ENCODE assay signal across 8 cellular contexts in the genomic region with DNA sequence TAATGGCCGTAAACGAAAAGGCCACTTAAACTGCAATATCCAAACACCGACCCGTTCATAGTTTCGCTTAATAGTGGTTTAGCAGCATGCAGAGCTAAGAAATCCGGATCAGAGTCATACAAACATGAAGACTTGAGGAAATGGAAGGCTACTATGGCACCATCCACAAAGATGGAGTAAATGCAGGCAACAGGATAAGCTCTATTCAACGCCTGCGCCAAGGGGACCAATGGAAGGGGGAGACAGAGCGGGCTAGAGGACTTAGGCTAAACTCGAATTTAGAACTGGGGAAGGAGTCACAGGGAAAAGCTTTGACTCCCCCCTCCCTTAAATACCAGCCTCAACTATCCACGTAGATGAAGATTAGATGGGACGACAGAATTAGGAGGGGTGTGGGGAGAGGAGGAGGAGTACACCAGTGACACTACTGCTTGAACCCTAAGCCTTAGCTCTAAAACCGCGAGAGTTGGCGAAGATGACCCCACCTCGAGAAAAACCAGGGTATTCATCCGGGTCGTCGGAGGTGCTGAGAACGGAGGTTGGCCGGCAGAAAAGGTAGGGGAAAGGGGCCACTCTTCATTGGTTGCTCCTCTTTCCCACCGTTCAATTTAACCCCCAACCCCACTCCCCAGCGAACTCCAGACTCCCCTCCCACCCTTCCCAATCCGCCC. TPM values are rescaled to one million over a fixed set of nuclear protein-coding genes. Genes with fewer than 3 reads are reported as not detected.
A peak's percentile ranks its signal among the peaks of the same experiment; 100 is the strongest.
DNase-seq lines count a peak whose midpoint lies in the region; ATAC-seq and TF ChIP-seq lines count a peak whose summit lies in the region.

No MANE protein-coding gene starts in this region.

- no peaks in the 10 kb centered on the region for H3K27me3 Mint-ChIP-seq in activated CD8-positive, alpha-beta T cell treated with anti-CD3 and anti-CD28 coated beads for 36 hours

- POLR2A ChIA-PET in activated CD8-positive, alpha-beta T cell treated with anti-CD3 and anti-CD28 coated beads for 36 hours (lab: Charles Lee), result interaction anchor here (0.6 to 3.3 kb wide), 10 partner anchors 9 to 488 kb away, joined by 3 to 58 read pairs (median 4); partner anchors contain the start of gene PHF8

- peak overlapping the region; percentile 94 for H3K27ac Mint-ChIP-seq in activated CD8-positive, alpha-beta T cell treated with anti-CD3 and anti-CD28 coated beads for 36 hours

- H3K4me1 Mint-ChIP-seq in activated CD8-positive, alpha-beta T cell treated with anti-CD3 and anti-CD28 coated beads for 36 hours (ENCODE audit: low read depth), result peaks cover 36% of the 10 kb centered on the region

- H3K79me2 ChIP-seq in fibroblast of lung (ENCODE audit: control insufficient read depth, insufficient read depth, low read length), result peaks cover 55% of the 10 kb centered on the region

- DNase-seq in A172 (ENCODE audit: low spot score) (peak; percentile 31), GM12864 (ENCODE audit: low read depth) (no peak), NCI-H524 treated with DMSO at 0.1 percent for 48 hours (lab: John Stamatoyannopoulos, UW) (peak; percentile 9), fibroblast of lung (ENCODE audit: low read depth in 2 of 2) (peak; percentile 57 to 66), occipital lobe (lab: John Stamatoyannopoulos, UW) (peak; percentile 7)
- peak; percentile 60 for DNase-seq in activated CD8-positive, alpha-beta T cell treated with anti-CD3 and anti-CD28 coated beads for 36 hours

- TF ChIP-seq CTCF in GM12864 (IDR thresholded peaks at IDR 0.05; ENCODE audit: low read depth, low read length, missing control alignments), result no peak
- TF ChIP-seq CTCF in activated CD8-positive, alpha-beta T cell treated with anti-CD3 and anti-CD28 coated beads for 36 hours (IDR thresholded peaks at IDR 0.05), result no peak
- TF ChIP-seq CTCF in fibroblast of lung (conservative IDR thresholded peaks at IDR 0.05 in 1 of 2, IDR thresholded peaks at IDR 0.05 in 1 of 2; ENCODE audit: low read depth in 1 of 2, low read length in 2 of 2), result no peak

- H3K4me3 ChIP-seq in GM12864 (ENCODE audit: low read depth, low read length) (peak overlapping the region; percentile 82), fibroblast of lung (replicated peaks in 1 of 4; ENCODE audit: control extremely low read depth in 1 of 4, insufficient read depth in 1 of 4, low read depth in 3 of 4, low read length in 4 of 4) (peak overlapping the region; percentile 60 to 75 (median 70))

- no peaks in the 10 kb centered on the region for H4K20me1 ChIP-seq in fibroblast of lung (ENCODE audit: control insufficient read depth, extremely low read depth, insufficient read depth, low read length)

- intact Hi-C loops in activated CD8-positive, alpha-beta T cell treated with anti-CD3 and anti-CD28 coated beads for 36 hours (cut with micrococcal nuclease), result loop anchor here (5.0 kb wide), 1 partner anchor 149 kb away; no protein-coding TSS in a partner anchor

- ATAC-seq in activated CD8-positive, alpha-beta T cell treated with anti-CD3 and anti-CD28 coated beads for 36 hours, result no peak
- ATAC-seq in GM18867 (IDR thresholded peaks at IDR 0.05; ENCODE audit: unreplicated experiment), result no peak
- ATAC-seq in HG02763 (IDR thresholded peaks at IDR 0.05; ENCODE audit: unreplicated experiment), result no peak

- no peaks in the 10 kb centered on the region for H3K27me3 ChIP-seq in fibroblast of lung (ENCODE audit: control insufficient read depth, insufficient read depth, low read length)

- H3K9me3 Mint-ChIP-seq in activated CD8-positive, alpha-beta T cell treated with anti-CD3 and anti-CD28 coated beads for 36 hours, result no peaks in the 10 kb centered on the region

- CTCF ChIA-PET in activated CD8-positive, alpha-beta T cell treated with anti-CD3 and anti-CD28 coated beads for 36 hours (lab: Charles Lee), result no interaction called here

- no peak overlapping the region for H2AFZ ChIP-seq in fibroblast of lung (ENCODE audit: low read length)

- H3K27ac ChIP-seq in fibroblast of lung (ENCODE audit: insufficient read depth, low read length), result peak overlapping the region; percentile 98

- no peaks in the 10 kb centered on the region for H3K9me3 ChIP-seq in fibroblast of lung (ENCODE audit: control insufficient read depth, insufficient read depth, low read depth, low read length)

- no peaks in the 10 kb centered on the region for H3K36me3 ChIP-seq in fibroblast of lung (ENCODE audit: control insufficient read depth, insufficient read depth, low read length)

- peak overlapping the region; percentile 98 for H3K9ac ChIP-seq in fibroblast of lung (ENCODE audit: insufficient read depth, low read length)

- peaks cover 48% of the 10 kb centered on the region for H3K36me3 Mint-ChIP-seq in activated CD8-positive, alpha-beta T cell treated with anti-CD3 and anti-CD28 coated beads for 36 hours (ENCODE audit: low read depth)

- H3K4me3 Mint-ChIP-seq in activated CD8-positive, alpha-beta T cell treated with anti-CD3 and anti-CD28 coated beads for 36 hours, result peak overlapping the region; percentile 94

- peak overlapping the region; percentile 42 for H3K4me2 ChIP-seq in fibroblast of lung (ENCODE audit: extremely low read depth, insufficient read depth, low read length)

- no peaks in the 10 kb centered on the region for H3K4me1 ChIP-seq in fibroblast of lung (ENCODE audit: control insufficient read depth, extremely low read depth, insufficient read depth, low read length)

RNA-seq across cellular contexts. Expression of gene HUWE1, which starts 3.5 kb away (rescaled TPM):
- total RNA-seq in A172 (2014; rRNA removed; shearing (Covaris generic)), result 57.4 and 69.9 TPM in 2 replicates
- 100 to 1,000 TPM; 376 to 384 TPM for total RNA-seq in activated CD8-positive, alpha-beta T cell treated with anti-CD3 and anti-CD28 coated beads for 36 hours
- total RNA-seq in fibroblast of lung (85.5 and 146 TPM in 2 replicates), occipital lobe (95.3 TPM)
- 52.8 and 73.3 TPM in 2 replicates for polyA plus RNA-seq in fibroblast of lung
- 61.4 and 68.0 TPM in 2 replicates for polyA plus RNA-seq in fibroblast of lung (2012)
- polyA minus RNA-seq in fibroblast of lung (ENCODE audit: low replicate concordance), result 350 and 439 TPM in 2 replicates
